8 cellular contexts compared by ENCODE assay signal in genomic region chrX:100410083-100410590, GRCh38. TPM values are rescaled to one million over a fixed set of nuclear protein-coding genes. Genes with fewer than 3 reads are reported as not detected.
DNase-seq lines count a peak whose midpoint lies in the region; ATAC-seq and TF ChIP-seq lines count a peak whose summit lies in the region.

Gene PCDH19, minus strand, starts transcription at chrX:100410273. Its CDS starts 1,676 bp downstream, at chrX:100408597.

- peak within 1 kb of the TSS in 1 of 2 donors; percentile 90 for H3K4me3 Mint-ChIP-seq in CD14-positive monocyte

- H3K27me3 Mint-ChIP-seq in CD14-positive monocyte (ENCODE audit: low read depth in 3 of 3) = peaks cover 79 to 92% (median 80%) of the 10 kb centered on the region in 3 donors

- H3K4me3 ChIP-seq in psoas muscle = peak within 1 kb of the TSS; percentile 55

- no peaks in the 10 kb centered on the region for H3K4me1 ChIP-seq in psoas muscle

- peaks cover 3 to 45% (median 26%) of the 10 kb centered on the region in 7 donors for H3K9me3 Mint-ChIP-seq in CD14-positive monocyte

- H3K27ac Mint-ChIP-seq in CD14-positive monocyte = no peak within 1 kb of the TSS

- intact Hi-C loops in psoas muscle (cut with DNase I) (no loop called here), CD14-positive monocyte (cut with micrococcal nuclease) (no loop called here)

- no peaks in the 10 kb centered on the region for H3K36me3 ChIP-seq in psoas muscle (ENCODE audit: insufficient read depth in 1 of 2, low read depth in 1 of 2)

- TF ChIP-seq CTCF in psoas muscle (IDR thresholded peaks at IDR 0.05) (no peak), CD14-positive monocyte (IDR thresholded peaks at IDR 0.05) (no peak)

- WGBS in psoas muscle, 3 donors = 1 to 38% (median 2%) methylated on average over 6 to 48 of the region's 49 CpGs

- no peak within 1 kb of the TSS for H3K27ac ChIP-seq in psoas muscle

- no peaks in the 10 kb centered on the region for H3K36me3 Mint-ChIP-seq in CD14-positive monocyte

- DNase-seq in GM04503 (ENCODE audit: low read depth) = peak; percentile 1
- DNase-seq in NCI-H2107 (lab: John Stamatoyannopoulos, UW) = peak; percentile 53
- DNase-seq in amygdala (lab: John Stamatoyannopoulos, UW) = peak in 50 of 56 donors; percentile 0 to 68 (median 35)
- peak; percentile 55 for DNase-seq in hepatic stellate cell (ENCODE audit: low spot score)
- DNase-seq in psoas muscle = peak; percentile 54 to 70
- no peak for DNase-seq in CD14-positive monocyte (ENCODE audit: low spot score)
- DNase-seq in Kasumi-1 (lab: John Stamatoyannopoulos, UW) = no peak

- ATAC-seq in psoas muscle (peak; percentile 57 to 85 (median 72)), HG02642 (IDR thresholded peaks at IDR 0.05; ENCODE audit: poor library complexity, unreplicated experiment) (no peak)

- H3K4me1 Mint-ChIP-seq in CD14-positive monocyte = peaks cover 3% of the 10 kb centered on the region

- H3K27me3 ChIP-seq in psoas muscle (ENCODE audit: insufficient read depth in 3 of 3, low read length in 2 of 3) = peaks cover 0 to 86% (median 13%) of the 10 kb centered on the region in 3 donors

- H3K9me3 ChIP-seq in psoas muscle = no peaks in the 10 kb centered on the region

RNA-seq across cellular contexts. Expression of gene PCDH19, which starts in this region (rescaled TPM):
- total RNA-seq in psoas muscle = 1 to 10 TPM in 1 of 4 donors, under 1 TPM in 3; 0.40 to 1.2 (median 0.90) TPM
- polyA plus RNA-seq in psoas muscle (under 1 TPM; 0.13 to 0.23 (median 0.18) TPM), CD14-positive monocyte (not detected)

Comparison
In these comparisons a context has a peak if more than half of its experiments do, and no peak if none do; other contexts are left out.
1. DNase-seq: peak in GM04503 (single experiment), NCI-H2107 (single experiment), amygdala (50 of 56), hepatic stellate cell (single experiment) and psoas muscle (2 of 2); none in CD14-positive monocyte (single experiment) and Kasumi-1 (0 of 2).